Comparison of ENCODE assay signal across 13 cellular contexts in genomic region chr1:103529746-103530145, GRCh38. TPM values are rescaled to one million over a fixed set of nuclear protein-coding genes. Genes with fewer than 3 reads are reported as not detected.
A peak's percentile ranks its signal among the peaks of the same experiment; 100 is the strongest.
DNase-seq lines count a peak whose midpoint lies in the region; ATAC-seq, FAIRE-seq and TF ChIP-seq lines count a peak whose summit lies in the region.
"Had no signal": no experiment of that assay in that cellular context is flagged by ENCODE, and none has a peak within 500 bp of the region (broad histone marks: within the 10 kb centered on the region; RNA-seq: fewer than 3 reads in every experiment).

No MANE protein-coding gene starts in this region.

- H3K27ac Mint-ChIP-seq in GM23338, result no peak overlapping the region
- no peak overlapping the region for H3K27ac Mint-ChIP-seq in activated T-helper 2 cell treated with anti-CD3 and anti-CD28 coated beads, Interferon-gamma antibody, Interleukin-2, Interleukin-4, amounts not matched to agents 10 μg/mL and 5 μg/mL and 100 μg/mL, durations not matched to agents 14 hours and 24 hours and 36 hours

- H3K4me2 ChIP-seq in GM23338 (no peak overlapping the region), mammary epithelial cell (ENCODE audit: insufficient read depth, low read depth, low read length) (no peak overlapping the region)

- H3K9me3 ChIP-seq in mammary epithelial cell (replicated peaks; ENCODE audit: insufficient read depth, low read length) (no peaks in the 10 kb centered on the region), small intestine (ENCODE audit: control insufficient read depth, low read depth) (no peaks in the 10 kb centered on the region)
- H3K9me3 ChIP-seq: ascending aorta, uterus had no signal

- dilution Hi-C loops in mammary epithelial cell (cut with HindIII; ENCODE audit: low sequenced_read_pairs), result no loop called here

- peaks cover 4% of the 10 kb centered on the region for H3K27me3 Mint-ChIP-seq in GM23338 (ENCODE audit: insufficient read depth, low read depth, poor library complexity)
- H3K27me3 Mint-ChIP-seq in activated T-helper 2 cell treated with anti-CD3 and anti-CD28 coated beads, Interferon-gamma antibody, Interleukin-2, Interleukin-4, amounts not matched to agents 10 μg/mL and 5 μg/mL and 100 μg/mL, durations not matched to agents 14 hours and 24 hours and 36 hours (ENCODE audit: low read depth), result no peaks in the 10 kb centered on the region

- intact Hi-C loops in mammary epithelial cell (cut with micrococcal nuclease), result loop anchor here (5.0 kb wide), 1 partner anchor 977 kb away; no protein-coding TSS in a partner anchor
- intact Hi-C loops in activated T-helper 2 cell treated with anti-CD3 and anti-CD28 coated beads, Interferon-gamma antibody, Interleukin-2, Interleukin-4, amounts not matched to agents 10 μg/mL and 5 μg/mL and 100 μg/mL, durations not matched to agents 14 hours and 24 hours and 36 hours (cut with micrococcal nuclease), result loop anchor here (10.0 kb wide), 1 partner anchor 165 kb away; no protein-coding TSS in a partner anchor

- CTCF ChIA-PET in mammary epithelial cell (lab: Charles Lee; ENCODE audit: low non-redundant PET), result no interaction called here

- H3K36me3 ChIP-seq in GM23338 (ENCODE audit: insufficient read depth), result peaks cover 5% of the 10 kb centered on the region; the same call in 1 of the 2 replicates
- H3K36me3 ChIP-seq in mammary epithelial cell (ENCODE audit: insufficient read depth, low read length), result peaks cover 5% of the 10 kb centered on the region
- peaks cover 0 to 7% of the 10 kb centered on the region in 2 donors for H3K36me3 ChIP-seq in small intestine (ENCODE audit: control insufficient read depth in 2 of 2, insufficient read depth in 2 of 2, low read length in 2 of 2)
- H3K36me3 ChIP-seq: uterus had no signal

- H3K9me2 ChIP-seq in GM23338 (ENCODE audit: insufficient read depth), result no peaks in the 10 kb centered on the region

- H3K27me3 ChIP-seq in GM23338 (ENCODE audit: insufficient read depth) (no peaks in the 10 kb centered on the region), mammary epithelial cell (ENCODE audit: insufficient read depth, low read length) (no peaks in the 10 kb centered on the region), small intestine (ENCODE audit: control insufficient read depth in 2 of 2, insufficient read depth in 2 of 2, low read length in 2 of 2) (no peaks in the 10 kb centered on the region)
- H3K27me3 ChIP-seq: ascending aorta, uterus had no signal

- H3K79me2 ChIP-seq in GM23338 (replicated peaks; ENCODE audit: insufficient read depth) (peaks cover 81% of the 10 kb centered on the region), mammary epithelial cell (ENCODE audit: insufficient read depth, low read length) (peaks cover 83% of the 10 kb centered on the region)

- TF ChIP-seq CTCF in GM23338 (conservative IDR thresholded peaks at IDR 0.05; ENCODE audit: low read depth in 2 of 2) (no peak), mammary epithelial cell (conservative IDR thresholded peaks at IDR 0.05 in 1 of 2, IDR thresholded peaks at IDR 0.05 in 1 of 2; ENCODE audit: extremely low read depth in 1 of 2, insufficient read depth in 1 of 2, low read depth in 1 of 2, low read length in 2 of 2) (no peak)

- H3K9me3 Mint-ChIP-seq in GM23338, result no peaks in the 10 kb centered on the region; the same call in 2 of the 3 replicates
- H3K9me3 Mint-ChIP-seq in activated T-helper 2 cell treated with anti-CD3 and anti-CD28 coated beads, Interferon-gamma antibody, Interleukin-2, Interleukin-4, amounts not matched to agents 10 μg/mL and 5 μg/mL and 100 μg/mL, durations not matched to agents 14 hours and 24 hours and 36 hours, result no peaks in the 10 kb centered on the region

- H3K4me3 Mint-ChIP-seq in GM23338, result no peak overlapping the region
- H3K4me3 Mint-ChIP-seq in activated T-helper 2 cell treated with anti-CD3 and anti-CD28 coated beads, Interferon-gamma antibody, Interleukin-2, Interleukin-4, amounts not matched to agents 10 μg/mL and 5 μg/mL and 100 μg/mL, durations not matched to agents 14 hours and 24 hours and 36 hours (ENCODE audit: low read depth), result no peak overlapping the region

- no TSS peak for BruUV-seq in mammary epithelial cell (replicated peaks; lab: Mats Ljungman, UMichigan)

- H3K27ac ChIP-seq in GM23338 (ENCODE audit: low read depth), result no peak overlapping the region
- H3K27ac ChIP-seq in mammary epithelial cell (ENCODE audit: insufficient read depth, low read depth, low read length), result no peak overlapping the region
- H3K27ac ChIP-seq in small intestine (ENCODE audit: low read depth in 1 of 2, low read length in 1 of 2), result no peak overlapping the region
- H3K27ac ChIP-seq: ascending aorta, uterus had no signal

- H2AFZ ChIP-seq in GM23338, result no peak overlapping the region
- no peak overlapping the region for H2AFZ ChIP-seq in mammary epithelial cell (ENCODE audit: low read depth, low read length)

- peak; percentile 26 for DNase-seq in GM23338 (ENCODE audit: low spot score)
- peak; percentile 41 for DNase-seq in activated CD4-positive, CD25-positive, alpha-beta regulatory T cell treated with anti-CD3 and anti-CD28 coated beads, Interleukin-2, amount 50 U/mL, for 72 hours
- DNase-seq in mammary epithelial cell, result peak; percentile 14
- DNase-seq in stimulated activated CD4-positive, alpha-beta T cell treated with anti-CD3 and anti-CD28 coated beads, Interleukin-2, amount 100 ng/mL, for 4 hours (ENCODE audit: low read depth), result peak; percentile 12
- no peak for DNase-seq in NCI-H2081 (lab: John Stamatoyannopoulos, UW)
- no peak for DNase-seq in NK-92 treated with Interleukin-12 subunit alpha and Interleukin-12 subunit beta, amount 100 ng/mL, for 24 hours (lab: John Stamatoyannopoulos, UW)
- DNase-seq in activated T-helper 2 cell treated with anti-CD3 and anti-CD28 coated beads, Interferon-gamma antibody, Interleukin-2, Interleukin-4, amounts not matched to agents 10 μg/mL and 5 μg/mL and 100 μg/mL, durations not matched to agents 14 hours and 24 hours and 36 hours (ENCODE audit: low spot score), result no peak
- no peak for DNase-seq in small intestine
- DNase-seq: mesenchymal stem cell, NCI-H345, uterus had no signal

- H3K4me3 ChIP-seq in GM23338, result no peak overlapping the region
- H3K4me3 ChIP-seq in mammary epithelial cell (replicated peaks in 1 of 3; ENCODE audit: insufficient read depth in 1 of 3, low read depth in 2 of 3, low read length in 3 of 3), result no peak overlapping the region
- no peak overlapping the region for H3K4me3 ChIP-seq in small intestine (ENCODE audit: low read depth in 1 of 2, low read length in 2 of 2)
- H3K4me3 ChIP-seq: ascending aorta, uterus had no signal

- FAIRE-seq in small intestine (lab: Jason Lieb, UNC), result no peak

- 98% methylated on average over 8 of the region's 8 CpGs for WGBS in mammary epithelial cell (ENCODE audit: low coverage, missing lambda C conversion rate)
- 80 to 85% (median 84%) methylated on average over 8 of the region's 8 CpGs for WGBS in small intestine, 3 donors

- in situ Hi-C loops in mammary epithelial cell (cut with MboI; ENCODE audit: low sequenced_read_pairs in 2 of 2), result no loop called here

- peaks cover 10% of the 10 kb centered on the region for H3K4me1 Mint-ChIP-seq in GM23338
- peaks cover 58% of the 10 kb centered on the region for H3K4me1 Mint-ChIP-seq in activated T-helper 2 cell treated with anti-CD3 and anti-CD28 coated beads, Interferon-gamma antibody, Interleukin-2, Interleukin-4, amounts not matched to agents 10 μg/mL and 5 μg/mL and 100 μg/mL, durations not matched to agents 14 hours and 24 hours and 36 hours (ENCODE audit: low read depth)

- H3K4me1 ChIP-seq in GM23338 (ENCODE audit: insufficient read depth), result peaks cover 4% of the 10 kb centered on the region; the same call in 1 of the 2 replicates
- peaks cover 4% of the 10 kb centered on the region for H3K4me1 ChIP-seq in mammary epithelial cell (ENCODE audit: insufficient read depth, low read length)
- H3K4me1 ChIP-seq in small intestine (ENCODE audit: control insufficient read depth in 2 of 2, insufficient read depth in 1 of 2, low read depth in 1 of 2, low read length in 1 of 2), result peaks cover 4 to 5% of the 10 kb centered on the region in 2 donors

- ATAC-seq in GM23338, result peak; percentile 45
- ATAC-seq: right cardiac atrium had no signal

- H3K36me3 Mint-ChIP-seq in GM23338 (ENCODE audit: low read depth), result peaks cover 11% of the 10 kb centered on the region
- peaks cover 55% of the 10 kb centered on the region for H3K36me3 Mint-ChIP-seq in activated T-helper 2 cell treated with anti-CD3 and anti-CD28 coated beads, Interferon-gamma antibody, Interleukin-2, Interleukin-4, amounts not matched to agents 10 μg/mL and 5 μg/mL and 100 μg/mL, durations not matched to agents 14 hours and 24 hours and 36 hours (ENCODE audit: low read depth)

- H4K20me1 ChIP-seq in GM23338 (replicated peaks; ENCODE audit: insufficient read depth), result peaks cover 13% of the 10 kb centered on the region; the same call in 1 of the 2 replicates
- no peaks in the 10 kb centered on the region for H4K20me1 ChIP-seq in mammary epithelial cell (ENCODE audit: insufficient read depth, low read length)

- H3F3A ChIP-seq in GM23338 (replicated peaks; ENCODE audit: low read depth), result no peaks in the 10 kb centered on the region

- H3K9ac ChIP-seq in mammary epithelial cell (ENCODE audit: insufficient read depth, low read length), result no peak overlapping the region

TF ChIP-seq in GM23338, 12 proteins besides CTCF, POLR2A, EP300 and RAD21 (continues in another document):
- TF ChIP-seq POLR2AphosphoS5 (IDR thresholded peaks at IDR 0.05; ENCODE audit: low read depth) (no peak), EZH2phosphoT487 (IDR thresholded peaks at IDR 0.05; ENCODE audit: unreplicated experiment) (no peak)

RNA-seq across cellular contexts. Expression of gene RNPC3, which starts 4.2 kb away (rescaled TPM):
- 10.8 and 13.4 TPM in 2 replicates for total RNA-seq in GM23338 (2014; rRNA removed; shearing (Covaris generic))
- polyA plus RNA-seq in GM23338 (2016; fragmentation: Nextera tagmentation; extraction: Ambion mirVana), result 36.5 and 38.2 TPM in 2 replicates
- 10 to 100 TPM; 13.9 to 20.5 TPM for total RNA-seq in mammary epithelial cell
- 9.7 TPM for polyA plus RNA-seq in mammary epithelial cell
- polyA minus RNA-seq in mammary epithelial cell, result 0.72 TPM
- 15.9 and 19.3 TPM in 2 replicates for total RNA-seq in activated T-helper 2 cell treated with anti-CD3 and anti-CD28 coated beads, Interferon-gamma antibody, Interleukin-2, Interleukin-4, amounts not matched to agents 10 μg/mL and 5 μg/mL and 100 μg/mL, durations not matched to agents 14 hours and 24 hours and 36 hours
- 1 to 10 TPM; 3.1 to 7.7 (median 7.0) TPM for polyA plus RNA-seq in small intestine

RNA-seq across cellular contexts. Expression of gene AMY2B, which starts 41.6 kb away (rescaled TPM):
- 1.3 and 1.5 TPM in 2 replicates for total RNA-seq in GM23338 (2014; rRNA removed; shearing (Covaris generic))
- polyA plus RNA-seq in GM23338 (2016; fragmentation: Nextera tagmentation; extraction: Ambion mirVana) (0.64 and 2.5 TPM in 2 replicates), mammary epithelial cell (0.94 TPM), small intestine (10 to 100 TPM in 2 of 3 donors, 1 to 10 TPM in 1; 5.7 to 33.3 (median 19.2) TPM)
- total RNA-seq in mammary epithelial cell, result 1 to 10 TPM; 4.4 to 7.3 TPM
- 12.2 TPM for polyA minus RNA-seq in mammary epithelial cell
- 3.2 and 3.5 TPM in 2 replicates for total RNA-seq in activated T-helper 2 cell treated with anti-CD3 and anti-CD28 coated beads, Interferon-gamma antibody, Interleukin-2, Interleukin-4, amounts not matched to agents 10 μg/mL and 5 μg/mL and 100 μg/mL, durations not matched to agents 14 hours and 24 hours and 36 hours

Comparison
In these comparisons a context has a peak if more than half of its experiments do, and no peak if none do; other contexts are left out.
1. DNase-seq: peak in GM23338 (single experiment), activated CD4-positive, CD25-positive, alpha-beta regulatory T cell treated with anti-CD3 and anti-CD28 coated beads, Interleukin-2, amount 50 U/mL, for 72 hours (single experiment), mammary epithelial cell (single experiment) and stimulated activated CD4-positive, alpha-beta T cell treated with anti-CD3 and anti-CD28 coated beads, Interleukin-2, amount 100 ng/mL, for 4 hours (single experiment); none in NCI-H2081 (0 of 2), NK-92 treated with Interleukin-12 subunit alpha and Interleukin-12 subunit beta, amount 100 ng/mL, for 24 hours (single experiment), activated T-helper 2 cell treated with anti-CD3 and anti-CD28 coated beads, Interferon-gamma antibody, Interleukin-2, Interleukin-4, amounts not matched to agents 10 μg/mL and 5 μg/mL and 100 μg/mL, durations not matched to agents 14 hours and 24 hours and 36 hours (single experiment) and small intestine (single experiment).